Comparison of ENCODE assay signal across 8 cellular contexts in genomic region chr14:75986439-75986765, GRCh38. TPM values are rescaled to one million over a fixed set of nuclear protein-coding genes. Genes with fewer than 3 reads are reported as not detected.
DNase-seq lines count a peak whose midpoint lies in the region; ATAC-seq and TF ChIP-seq lines count a peak whose summit lies in the region.

No MANE protein-coding gene starts in this region.

- H3K4me1 ChIP-seq in iPS-15b (ENCODE audit: control insufficient read depth, insufficient read depth, low read length) (peaks cover 2% of the 10 kb centered on the region), smooth muscle cell (ENCODE audit: low read depth) (peaks cover 6% of the 10 kb centered on the region)

- H2AFZ ChIP-seq in smooth muscle cell (ENCODE audit: low read depth), result peak overlapping the region; percentile 97

- POLR2A ChIA-PET in activated CD8-positive, alpha-beta T cell treated with anti-CD3 and anti-CD28 coated beads, Interleukin-2, amount 10 ng/mL, durations not matched to agents 7 days and 5 days (lab: Charles Lee), result no interaction called here

- DNase-seq in HFF-Myc (ENCODE audit: extremely low read depth, low read depth) (no peak), smooth muscle cell (lab: John Stamatoyannopoulos, UW; ENCODE audit: unreplicated experiment) (no peak), 8988T (no peak), GM10266 (ENCODE audit: extremely low spot score) (no peak), NCI-H524 treated with DMSO at 0.1 percent for 48 hours (lab: John Stamatoyannopoulos, UW) (no peak)
- DNase-seq in activated CD8-positive, alpha-beta T cell treated with anti-CD3 and anti-CD28 coated beads, Interleukin-2, amount 10 ng/mL, durations not matched to agents 7 days and 5 days, result no peak
- no peak for DNase-seq in NK-92 treated with Interleukin-12 subunit alpha and Interleukin-12 subunit beta, amount 100 ng/mL, for 24 hours (lab: John Stamatoyannopoulos, UW)

- H3K36me3 ChIP-seq in iPS-15b (ENCODE audit: control insufficient read depth, insufficient read depth, low read length), result no peaks in the 10 kb centered on the region
- H3K36me3 ChIP-seq in smooth muscle cell (ENCODE audit: low read depth), result peaks cover 2% of the 10 kb centered on the region

- TF ChIP-seq CTCF in HFF-Myc (IDR thresholded peaks at IDR 0.05; ENCODE audit: low read depth, low read length, missing control alignments) (no peak), smooth muscle cell (IDR thresholded peaks at IDR 0.05; ENCODE audit: borderline replicate concordance, insufficient read depth, poor library complexity, severe bottlenecking) (no peak), GM10266 (IDR thresholded peaks at IDR 0.05; ENCODE audit: control insufficient read depth, insufficient read depth, low read depth, missing control alignments) (no peak)

- peak overlapping the region; percentile 100 for H3K4me2 ChIP-seq in smooth muscle cell

- H3K27me3 ChIP-seq in iPS-15b (ENCODE audit: control insufficient read depth, insufficient read depth, low read length) (peaks cover 26% of the 10 kb centered on the region), smooth muscle cell (ENCODE audit: low read depth) (no peaks in the 10 kb centered on the region)

- no peaks in the 10 kb centered on the region for H3F3A ChIP-seq in smooth muscle cell (ENCODE audit: low read depth)

- peaks cover 11% of the 10 kb centered on the region for H3K27me3 Mint-ChIP-seq in activated CD8-positive, alpha-beta T cell treated with anti-CD3 and anti-CD28 coated beads, Interleukin-2, amount 10 ng/mL, durations not matched to agents 7 days and 5 days (ENCODE audit: low read depth)

- no peaks in the 10 kb centered on the region for H4K20me1 ChIP-seq in smooth muscle cell (ENCODE audit: low read depth)

- 39% methylated on average over 6 of the region's 6 CpGs for WGBS in smooth muscle cell (ENCODE audit: low lambda C conversion rate)

- H3K4me3 ChIP-seq in HFF-Myc (replicated peaks; ENCODE audit: low read depth, low read length) (peak overlapping the region; percentile 91), iPS-15b (ENCODE audit: low read depth, low read length) (peak overlapping the region; percentile 82), smooth muscle cell (peak overlapping the region; percentile 99)

- no peaks in the 10 kb centered on the region for H3K9me3 Mint-ChIP-seq in activated CD8-positive, alpha-beta T cell treated with anti-CD3 and anti-CD28 coated beads, Interleukin-2, amount 10 ng/mL, durations not matched to agents 7 days and 5 days (ENCODE audit: insufficient read depth)

- H3K9ac ChIP-seq in iPS-15b (ENCODE audit: low read depth, low read length) (no peak overlapping the region), smooth muscle cell (ENCODE audit: low read depth) (peak overlapping the region; percentile 97)

- H3K9me3 ChIP-seq in iPS-15b (ENCODE audit: control insufficient read depth, insufficient read depth, low read length) (no peaks in the 10 kb centered on the region), smooth muscle cell (replicated peaks; ENCODE audit: low read depth) (no peaks in the 10 kb centered on the region)

- peaks cover 12% of the 10 kb centered on the region for H3K79me2 ChIP-seq in smooth muscle cell (ENCODE audit: low read depth)

- ATAC-seq in activated CD8-positive, alpha-beta T cell treated with anti-CD3 and anti-CD28 coated beads, Interleukin-2, amount 10 ng/mL, durations not matched to agents 7 days and 5 days, result no peak

- peak overlapping the region; percentile 63 for H3K27ac Mint-ChIP-seq in activated CD8-positive, alpha-beta T cell treated with anti-CD3 and anti-CD28 coated beads, Interleukin-2, amount 10 ng/mL, durations not matched to agents 7 days and 5 days

- CTCF ChIA-PET in activated CD8-positive, alpha-beta T cell treated with anti-CD3 and anti-CD28 coated beads, Interleukin-2, amount 10 ng/mL, durations not matched to agents 7 days and 5 days (lab: Charles Lee), result interaction anchor here (0.8 to 14.7 kb wide), 6 partner anchors 14 to 410 kb away, joined by 3 to 202 read pairs (median 4); no protein-coding TSS in a partner anchor

- H3K27ac ChIP-seq in smooth muscle cell (ENCODE audit: low read depth), result peak overlapping the region; percentile 92

- H3K4me1 Mint-ChIP-seq in activated CD8-positive, alpha-beta T cell treated with anti-CD3 and anti-CD28 coated beads, Interleukin-2, amount 10 ng/mL, durations not matched to agents 7 days and 5 days (ENCODE audit: low read depth), result peaks cover 20% of the 10 kb centered on the region

- H3K4me3 Mint-ChIP-seq in activated CD8-positive, alpha-beta T cell treated with anti-CD3 and anti-CD28 coated beads, Interleukin-2, amount 10 ng/mL, durations not matched to agents 7 days and 5 days, result peak overlapping the region; percentile 80

- no peaks in the 10 kb centered on the region for H3K36me3 Mint-ChIP-seq in activated CD8-positive, alpha-beta T cell treated with anti-CD3 and anti-CD28 coated beads, Interleukin-2, amount 10 ng/mL, durations not matched to agents 7 days and 5 days (ENCODE audit: low read depth)

RNA-seq across cellular contexts. Expression of gene IFT43, which starts 0.8 kb away (rescaled TPM):
- 1 to 10 TPM; 5.3 to 5.9 TPM for total RNA-seq in activated CD8-positive, alpha-beta T cell treated with anti-CD3 and anti-CD28 coated beads, Interleukin-2, amount 10 ng/mL, durations not matched to agents 7 days and 5 days
- total RNA-seq in smooth muscle cell, result 46.5 and 46.9 TPM in 2 replicates
- 63.0 and 64.7 TPM in 2 replicates for polyA plus RNA-seq in smooth muscle cell

RNA-seq across cellular contexts. Expression of gene TGFB3, which starts 4.6 kb away (rescaled TPM):
- 1 to 10 TPM; 1.7 to 1.8 TPM for total RNA-seq in activated CD8-positive, alpha-beta T cell treated with anti-CD3 and anti-CD28 coated beads, Interleukin-2, amount 10 ng/mL, durations not matched to agents 7 days and 5 days
- total RNA-seq in smooth muscle cell, result 63.4 and 77.5 TPM in 2 replicates
- polyA plus RNA-seq in smooth muscle cell, result 103 and 119 TPM in 2 replicates

Comparison
In these comparisons a context has a peak if more than half of its experiments do, and no peak if none do; other contexts are left out.
1. RNA of gene TGFB3, which starts 4.6 kb away (total RNA-seq): 63.4 to 77.5 TPM in smooth muscle cell; 1.7 to 1.8 TPM in activated CD8-positive, alpha-beta T cell treated with anti-CD3 and anti-CD28 coated beads, Interleukin-2, amount 10 ng/mL, durations not matched to agents 7 days and 5 days; every median in the first group is over 10 times any median in the second.
2. Peak in every context shown above with its lines, with median percentiles within 50 percentile points of each other: H3K4me3 ChIP-seq.